6 cellular contexts compared by ENCODE assay signal in genomic region chr11:67372232-67372992, GRCh38. TPM values are rescaled to one million over a fixed set of nuclear protein-coding genes. Genes with fewer than 3 reads are reported as not detected.
DNase-seq lines count a peak whose midpoint lies in the region; ATAC-seq and TF ChIP-seq lines count a peak whose summit lies in the region.

No MANE protein-coding gene starts in this region.

- H3K79me1 ChIP-seq in mesendoderm (ENCODE audit: low read length): no peaks in the 10 kb centered on the region

- no peak overlapping the region for H3K27ac ChIP-seq in CD8-positive, alpha-beta T cell (ENCODE audit: low read depth, low read length)
- peak overlapping the region; percentile 94 for H3K27ac ChIP-seq in mesendoderm (ENCODE audit: low read depth, low read length)

- TF ChIP-seq CTCF in CD8-positive, alpha-beta T cell (IDR thresholded peaks at IDR 0.05): no peak
- TF ChIP-seq CTCF in WI38 (IDR thresholded peaks at IDR 0.05; ENCODE audit: low read depth, low read length): no peak

- no peaks in the 10 kb centered on the region for H3K9me3 Mint-ChIP-seq in CD8-positive, alpha-beta T cell

- H3K56ac ChIP-seq in mesendoderm (ENCODE audit: low read length): peak overlapping the region; percentile 91

- no peak for ATAC-seq in CD8-positive, alpha-beta T cell
- ATAC-seq in HG03045 (IDR thresholded peaks at IDR 0.05; ENCODE audit: unreplicated experiment) (no peak), GM21526 (IDR thresholded peaks at IDR 0.05; ENCODE audit: low FRiP score, unreplicated experiment) (no peak)

- H2BK5ac ChIP-seq in mesendoderm (ENCODE audit: low read length): no peak overlapping the region

- H3K4me2 ChIP-seq in mesendoderm (ENCODE audit: low read length): peak overlapping the region; percentile 87

- H3K18ac ChIP-seq in mesendoderm (ENCODE audit: low read length): peak overlapping the region; percentile 97

- H3K4me1 Mint-ChIP-seq in CD8-positive, alpha-beta T cell (ENCODE audit: low read depth): peaks cover 62% of the 10 kb centered on the region

- H3K27me3 Mint-ChIP-seq in CD8-positive, alpha-beta T cell (ENCODE audit: low read depth): peaks cover 8% of the 10 kb centered on the region

- H3K9ac ChIP-seq in mesendoderm (ENCODE audit: low read length): peak overlapping the region; percentile 89

- WGBS in mesendoderm (ENCODE audit: extremely low coverage, insufficient coverage, low lambda C conversion rate): no CpG with 5 or more reads among the region's 81 CpGs

- intact Hi-C loops in CD8-positive, alpha-beta T cell (cut with DNase I, micrococcal nuclease): loop anchor here in 1 of 2 experiments (5.0 kb wide), 1 partner anchor 105 kb away; the partner anchor contains the start of gene GRK2

- peak overlapping the region; percentile 35 for H2AK5ac ChIP-seq in mesendoderm (ENCODE audit: low read length)

- H3K23ac ChIP-seq in mesendoderm (ENCODE audit: low read length): peak overlapping the region; percentile 48

- no peak overlapping the region for H3K27ac Mint-ChIP-seq in CD8-positive, alpha-beta T cell

- H3K9me3 ChIP-seq in CD8-positive, alpha-beta T cell (ENCODE audit: low read length): no peaks in the 10 kb centered on the region

- no peak for DNase-seq in CD8-positive, alpha-beta T cell
- DNase-seq in mesendoderm (no peak), NCI-H2107 (lab: John Stamatoyannopoulos, UW) (no peak)

- H3K4me3 ChIP-seq in CD8-positive, alpha-beta T cell (ENCODE audit: low read depth, low read length): no peak overlapping the region
- peak overlapping the region; percentile 76 for H3K4me3 ChIP-seq in WI38 (ENCODE audit: low read depth, low read length)
- peak overlapping the region; percentile 43 for H3K4me3 ChIP-seq in mesendoderm (ENCODE audit: low read length)

- no peaks in the 10 kb centered on the region for H3K36me3 ChIP-seq in CD8-positive, alpha-beta T cell (ENCODE audit: insufficient read depth, low read length)
- no peaks in the 10 kb centered on the region for H3K36me3 ChIP-seq in mesendoderm (ENCODE audit: control insufficient read depth, insufficient read depth, low read length)

- H4K8ac ChIP-seq in mesendoderm (ENCODE audit: low read depth, low read length): peak overlapping the region; percentile 69

- no peaks in the 10 kb centered on the region for H3K79me2 ChIP-seq in mesendoderm (ENCODE audit: control insufficient read depth, insufficient read depth, low read length)

- peak overlapping the region; percentile 98 for H3K4ac ChIP-seq in mesendoderm (ENCODE audit: low read depth, low read length)

- POLR2A ChIA-PET in CD8-positive, alpha-beta T cell (lab: Charles Lee): interaction anchor here (1.1 to 3.8 kb wide), 9 partner anchors 10 to 55 kb away, joined by 3 to 35 read pairs (median 5); partner anchors contain the start of genes POLD4 and RAD9A

- H2BK15ac ChIP-seq in mesendoderm (replicated peaks; ENCODE audit: low read depth): no peak overlapping the region

- H3K27me3 ChIP-seq in CD8-positive, alpha-beta T cell (ENCODE audit: insufficient read depth, low read length): no peaks in the 10 kb centered on the region
- H3K27me3 ChIP-seq in mesendoderm (ENCODE audit: insufficient read depth, low read length, poor library complexity): no peaks in the 10 kb centered on the region

- H3K4me1 ChIP-seq in CD8-positive, alpha-beta T cell (ENCODE audit: insufficient read depth, low read length): peaks cover 56% of the 10 kb centered on the region
- peaks cover 19% of the 10 kb centered on the region for H3K4me1 ChIP-seq in mesendoderm (ENCODE audit: control insufficient read depth, low read depth, low read length)

- no peak overlapping the region for H2BK120ac ChIP-seq in mesendoderm (ENCODE audit: low read depth, low read length)

- H3K4me3 Mint-ChIP-seq in CD8-positive, alpha-beta T cell: peak overlapping the region; percentile 86

- CTCF ChIA-PET in CD8-positive, alpha-beta T cell (lab: Charles Lee): interaction anchor here (1.1 to 40.7 kb wide), 4 partner anchors 6 to 37 kb away, joined by 3 to 1319 read pairs (median 678); partner anchors contain the start of genes CLCF1, POLD4 and RAD9A

- H4K5ac ChIP-seq in mesendoderm (ENCODE audit: low read length): no peak overlapping the region

- H3K36me3 Mint-ChIP-seq in CD8-positive, alpha-beta T cell: peaks cover 2% of the 10 kb centered on the region

RNA-seq across cellular contexts. Expression of gene CLCF1, which starts 1.0 kb away (rescaled TPM):
- 1 to 10 TPM; 7.1 to 7.8 TPM for total RNA-seq in CD8-positive, alpha-beta T cell
- polyA plus RNA-seq in mesendoderm (2013, experiment 1 of 2): 1.3 TPM
- 1.2 TPM for polyA plus RNA-seq in mesendoderm (2013, experiment 2 of 2)

RNA-seq across cellular contexts. Expression of gene POLD4, which starts 19.1 kb away (rescaled TPM):
- total RNA-seq in CD8-positive, alpha-beta T cell: 10 to 100 TPM; 32.4 to 41.9 TPM
- polyA plus RNA-seq in mesendoderm (2013, experiment 1 of 2): 16.0 TPM
- polyA plus RNA-seq in mesendoderm (2013, experiment 2 of 2): 16.4 TPM

RNA-seq across cellular contexts. Expression of gene RAD9A, which starts 19.4 kb away (rescaled TPM):
- total RNA-seq in CD8-positive, alpha-beta T cell: 10 to 100 TPM; 13.7 to 14.1 TPM
- 16.4 TPM for polyA plus RNA-seq in mesendoderm (2013, experiment 1 of 2)
- 14.7 TPM for polyA plus RNA-seq in mesendoderm (2013, experiment 2 of 2)

RNA-seq across cellular contexts. Expression of gene PPP1CA, which starts 29.2 kb away (rescaled TPM):
- total RNA-seq in CD8-positive, alpha-beta T cell: 10 to 100 TPM; 40.5 to 42.2 TPM
- polyA plus RNA-seq in mesendoderm (2013, experiment 1 of 2): 216 TPM
- polyA plus RNA-seq in mesendoderm (2013, experiment 2 of 2): 212 TPM

RNA-seq across cellular contexts. Expression of gene TBC1D10C, which starts 31.5 kb away (rescaled TPM):
- total RNA-seq in CD8-positive, alpha-beta T cell: 100 to 1,000 TPM; 197 to 201 TPM
- 0.39 TPM for polyA plus RNA-seq in mesendoderm (2013, experiment 1 of 2)
- polyA plus RNA-seq in mesendoderm (2013, experiment 2 of 2): 0.41 TPM
